In genomic region chr3:31934018-31934417, GRCh38 we compare ENCODE assay signal across 1 cellular context.
TF ChIP-seq lines count a peak whose summit lies in the region.

No MANE protein-coding gene starts in this region.

TF ChIP-seq in H1, 55 proteins besides CTCF, POLR2A, EP300 and RAD21:
- TF ChIP-seq, protein P1, sequence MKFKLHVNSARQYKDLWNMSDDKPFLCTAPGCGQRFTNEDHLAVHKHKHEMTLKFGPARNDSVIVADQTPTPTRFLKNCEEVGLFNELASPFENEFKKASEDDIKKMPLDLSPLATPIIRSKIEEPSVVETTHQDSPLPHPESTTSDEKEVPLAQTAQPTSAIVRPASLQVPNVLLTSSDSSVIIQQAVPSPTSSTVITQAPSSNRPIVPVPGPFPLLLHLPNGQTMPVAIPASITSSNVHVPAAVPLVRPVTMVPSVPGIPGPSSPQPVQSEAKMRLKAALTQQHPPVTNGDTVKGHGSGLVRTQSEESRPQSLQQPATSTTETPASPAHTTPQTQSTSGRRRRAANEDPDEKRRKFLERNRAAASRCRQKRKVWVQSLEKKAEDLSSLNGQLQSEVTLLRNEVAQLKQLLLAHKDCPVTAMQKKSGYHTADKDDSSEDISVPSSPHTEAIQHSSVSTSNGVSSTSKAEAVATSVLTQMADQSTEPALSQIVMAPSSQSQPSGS (IDR thresholded peaks at IDR 0.05; ENCODE audit: low read length), result no peak
- no peak for TF ChIP-seq JUN (IDR thresholded peaks at IDR 0.05; ENCODE audit: low read depth, low read length)
- no peak for TF ChIP-seq EGR1 (IDR thresholded peaks at IDR 0.05; ENCODE audit: borderline replicate concordance, low read depth, low read length)
- no peak for TF ChIP-seq ASH2L (IDR thresholded peaks at IDR 0.05; ENCODE audit: low read length)
- no peak for TF ChIP-seq SUZ12 (IDR thresholded peaks at IDR 0.05; ENCODE audit: low read length)
- no peak for TF ChIP-seq GABPA (IDR thresholded peaks at IDR 0.05; ENCODE audit: borderline replicate concordance, insufficient read depth, low read length)
- no peak for TF ChIP-seq CEBPB (IDR thresholded peaks at IDR 0.05; ENCODE audit: low read depth, low read length)
- TF ChIP-seq RFX5 (IDR thresholded peaks at IDR 0.05; ENCODE audit: borderline replicate concordance, low read depth, low read length), result no peak
- TF ChIP-seq YY1 (IDR thresholded peaks at IDR 0.05; ENCODE audit: low read depth, low read length), result no peak
